In the genomic region with DNA sequence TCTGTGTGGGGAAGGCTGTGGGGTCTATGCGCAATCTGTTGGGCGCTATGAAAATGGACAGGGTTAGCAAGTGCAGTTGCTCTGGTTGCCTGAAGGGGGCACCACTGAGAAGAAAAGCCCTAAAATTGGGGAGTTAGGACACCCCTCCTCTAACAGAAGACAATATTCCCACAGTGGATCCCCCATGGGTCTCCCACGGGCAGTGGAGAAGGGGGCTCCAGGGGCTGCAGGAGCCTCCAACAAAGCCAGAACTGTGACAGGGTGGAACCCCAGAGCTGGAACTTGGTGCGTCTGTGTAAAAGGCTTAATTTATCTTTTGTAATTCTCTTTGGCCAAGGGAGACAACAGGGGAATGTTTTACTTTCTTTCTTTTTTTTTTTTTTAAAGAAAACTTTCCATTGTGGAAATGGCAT, we compare ENCODE assay signal across 11 cellular contexts. TPM values are rescaled to one million over a fixed set of nuclear protein-coding genes. Genes with fewer than 3 reads are reported as not detected.
DNase-seq lines count a peak whose midpoint lies in the region; TF ChIP-seq lines count a peak whose summit lies in the region.
"Had no signal": no experiment of that assay in that cellular context is flagged by ENCODE, and none has a peak within 500 bp of the region (broad histone marks: within the 10 kb centered on the region; RNA-seq: fewer than 3 reads in every experiment).

No MANE protein-coding gene starts in this region.

- H3F3A ChIP-seq in neural progenitor cell (ENCODE audit: low read depth): no peaks in the 10 kb centered on the region

- intact Hi-C loops in Calu3 (cut with micrococcal nuclease; ENCODE audit: unreplicated experiment): loop anchor here (2.0 to 5.0 kb wide), 2 partner anchors 123 to 170 kb away; no protein-coding TSS in a partner anchor

- peaks cover 39% of the 10 kb centered on the region for H3K27me3 Mint-ChIP-seq in Calu3 (ENCODE audit: unreplicated experiment)
- no peaks in the 10 kb centered on the region for H3K27me3 Mint-ChIP-seq in endothelial cell (ENCODE audit: unreplicated experiment)
- H3K27me3 Mint-ChIP-seq in neural progenitor cell (ENCODE audit: insufficient read depth, low read depth): peaks cover 8% of the 10 kb centered on the region

- H2AFZ ChIP-seq in Karpas-422 (ENCODE audit: low read length): no peak overlapping the region
- H2AFZ ChIP-seq in neural progenitor cell (replicated peaks): no peak overlapping the region

- DNase-seq in Calu3 (no peak), Karpas-422 (peak; percentile 47), endothelial cell (ENCODE audit: low spot score) (peak; percentile 38), neural progenitor cell (ENCODE audit: low spot score) (no peak), NCI-H2171 treated with DMSO at 0.1 percent for 48 hours (lab: John Stamatoyannopoulos, UW) (no peak), COLO668 (lab: John Stamatoyannopoulos, UW; ENCODE audit: unreplicated experiment) (no peak), SHP77 treated with DMSO at 0.1 percent for 48 hours (lab: John Stamatoyannopoulos, UW) (no peak)
- DNase-seq in activated CD4-positive, alpha-beta T cell treated with anti-CD3 and anti-CD28 coated beads for 48 hours: no peak
- DNase-seq: activated T-cell treated with anti-CD3 and anti-CD28 coated beads for 4 hours, naive B cell had no signal

- H3K9me3 ChIP-seq in Karpas-422 (ENCODE audit: low read length) (no peaks in the 10 kb centered on the region), neural progenitor cell (ENCODE audit: low read depth) (no peaks in the 10 kb centered on the region)

- H3K27me3 ChIP-seq in Karpas-422 (ENCODE audit: low read length): no peaks in the 10 kb centered on the region
- H3K27me3 ChIP-seq in neural progenitor cell: no peaks in the 10 kb centered on the region

- H3K79me2 ChIP-seq in Karpas-422 (ENCODE audit: low read length): no peaks in the 10 kb centered on the region
- no peaks in the 10 kb centered on the region for H3K79me2 ChIP-seq in neural progenitor cell (ENCODE audit: low read depth)

- H3K27ac Mint-ChIP-seq in Calu3 (ENCODE audit: unreplicated experiment): no peak overlapping the region
- no peak overlapping the region for H3K27ac Mint-ChIP-seq in endothelial cell (ENCODE audit: unreplicated experiment)
- no peak overlapping the region for H3K27ac Mint-ChIP-seq in neural progenitor cell
- H3K27ac Mint-ChIP-seq: naive B cell had no signal

- H3K36me3 ChIP-seq in Karpas-422 (ENCODE audit: insufficient read depth, low read length) (no peaks in the 10 kb centered on the region), neural progenitor cell (no peaks in the 10 kb centered on the region)

- H3K27ac ChIP-seq in Karpas-422 (ENCODE audit: low read length): no peak overlapping the region
- H3K27ac ChIP-seq in neural progenitor cell: no peak overlapping the region
- H3K27ac ChIP-seq: epithelial cell of prostate had no signal

- H4K20me1 ChIP-seq in Karpas-422 (ENCODE audit: insufficient read depth, low read depth, low read length) (no peaks in the 10 kb centered on the region), neural progenitor cell (ENCODE audit: low read depth) (no peaks in the 10 kb centered on the region)

- no peaks in the 10 kb centered on the region for H3K4me1 ChIP-seq in Karpas-422 (ENCODE audit: low read length)
- no peaks in the 10 kb centered on the region for H3K4me1 ChIP-seq in neural progenitor cell

- no peaks in the 10 kb centered on the region for H3K9me2 ChIP-seq in Karpas-422 (replicated peaks; ENCODE audit: insufficient read depth, low read length)

- H3K36me3 Mint-ChIP-seq in Calu3 (ENCODE audit: insufficient read depth, unreplicated experiment): no peaks in the 10 kb centered on the region
- no peaks in the 10 kb centered on the region for H3K36me3 Mint-ChIP-seq in endothelial cell (ENCODE audit: low read depth, unreplicated experiment)
- H3K36me3 Mint-ChIP-seq in neural progenitor cell: no peaks in the 10 kb centered on the region
- H3K36me3 Mint-ChIP-seq: naive B cell had no signal

- H3K4me3 ChIP-seq in Karpas-422 (ENCODE audit: low read length) (no peak overlapping the region), neural progenitor cell (no peak overlapping the region)

- H3K4me2 ChIP-seq in Karpas-422 (ENCODE audit: low read depth, low read length, poor library complexity, severe bottlenecking): no peak overlapping the region
- no peak overlapping the region for H3K4me2 ChIP-seq in neural progenitor cell

- H3K9me3 Mint-ChIP-seq in Calu3 (ENCODE audit: low read depth, unreplicated experiment) (peaks cover 4% of the 10 kb centered on the region), endothelial cell (ENCODE audit: unreplicated experiment) (no peaks in the 10 kb centered on the region), neural progenitor cell (no peaks in the 10 kb centered on the region)

- no peak overlapping the region for H3K9ac ChIP-seq in Karpas-422 (ENCODE audit: low read length)
- no peak overlapping the region for H3K9ac ChIP-seq in neural progenitor cell

- CTCF ChIA-PET in Calu3 (lab: Charles Lee): interaction anchor here (0.6 to 1.5 kb wide), 5 partner anchors 10 to 598 kb away, joined by 3 to 5 read pairs (median 3); no protein-coding TSS in a partner anchor

- H3K4me1 Mint-ChIP-seq in Calu3 (ENCODE audit: low read depth, unreplicated experiment) (no peaks in the 10 kb centered on the region), endothelial cell (ENCODE audit: unreplicated experiment) (peaks cover 3% of the 10 kb centered on the region), neural progenitor cell (peaks cover 4% of the 10 kb centered on the region)
- H3K4me1 Mint-ChIP-seq: naive B cell had no signal

- peak; percentile 90 for TF ChIP-seq CTCF in Calu3 (IDR thresholded peaks at IDR 0.05; ENCODE audit: unreplicated experiment)
- TF ChIP-seq CTCF in endothelial cell (IDR thresholded peaks at IDR 0.05; ENCODE audit: unreplicated experiment): peak; percentile 98
- peak; percentile 87 for TF ChIP-seq CTCF in neural progenitor cell (IDR thresholded peaks at IDR 0.05)

- BruUV-seq in Calu3 (replicated peaks; lab: Mats Ljungman, UMichigan): no TSS peak

- H3K4me3 Mint-ChIP-seq in Calu3 (ENCODE audit: low read depth, unreplicated experiment) (no peak overlapping the region), endothelial cell (ENCODE audit: unreplicated experiment) (no peak overlapping the region), neural progenitor cell (no peak overlapping the region)
- H3K4me3 Mint-ChIP-seq: naive B cell had no signal

RNA-seq across cellular contexts. Expression of gene COL13A1, which starts 12.5 kb away (rescaled TPM):
- 0.24 TPM in 1 of 2 replicates, not detected in the other for total RNA-seq in Calu3 (2022)
- not detected in 2 replicates for total RNA-seq in Karpas-422 (2014; rRNA removed; shearing (Covaris generic); ENCODE audit: low replicate concordance)
- 22.6 TPM for total RNA-seq in endothelial cell (ENCODE audit: unreplicated experiment)
- 1.3 and 9.5 TPM in 2 replicates for total RNA-seq in neural progenitor cell (ENCODE audit: low replicate concordance)

Comparison
In these comparisons a context has a peak if more than half of its experiments do, and no peak if none do; other contexts are left out.
1. DNase-seq: peak in Karpas-422 (single experiment) and endothelial cell (single experiment); none in Calu3 (single experiment), neural progenitor cell (single experiment), NCI-H2171 treated with DMSO at 0.1 percent for 48 hours (single experiment), COLO668 (single experiment), SHP77 treated with DMSO at 0.1 percent for 48 hours (single experiment) and activated CD4-positive, alpha-beta T cell treated with anti-CD3 and anti-CD28 coated beads for 48 hours (single experiment).
2. Peak in every context shown above with its lines, with median percentiles within 50 percentile points of each other: CTCF ChIP-seq.